13 cellular contexts compared by ENCODE assay signal in genomic region chr11:112322173-112322813, GRCh38.
A peak's percentile ranks its signal among the peaks of the same experiment; 100 is the strongest.
DNase-seq lines count a peak whose midpoint lies in the region; ATAC-seq, FAIRE-seq and TF ChIP-seq lines count a peak whose summit lies in the region.
"Had no signal": no experiment of that assay in that cellular context is flagged by ENCODE, and none has a peak within 500 bp of the region (broad histone marks: within the 10 kb centered on the region; RNA-seq: fewer than 3 reads in every experiment).

No MANE protein-coding gene starts in this region.

- peak overlapping the region in 1 of 2 experiments; percentile 17; a peak in 1 of 4 replicates for H4K8ac ChIP-seq in IMR-90 (ENCODE audit: low read depth in 2 of 2, low read length in 2 of 2)

- H4K91ac ChIP-seq in IMR-90 (ENCODE audit: insufficient read depth, low read depth, low read length): 0 out of 2 replicates have a peak overlapping the region, but pooled peaks have one; percentile 18

- 0 out of 2 replicates have a peak overlapping the region, but pooled peaks have one; percentile 40 for H3K23ac ChIP-seq in IMR-90 (ENCODE audit: low read depth, low read length)

- 0 out of 3 replicates have a peak overlapping the region, but pooled peaks have one; percentile 29 for H2BK15ac ChIP-seq in IMR-90 (ENCODE audit: low read depth, low read length)

- no peak overlapping the region for H2BK5ac ChIP-seq in IMR-90 (ENCODE audit: low read depth, low read length, poor library complexity, severe bottlenecking)

- WGBS in A549 (ENCODE audit: missing lambda C conversion rate): 79% methylated on average over 9 of the region's 9 CpGs
- WGBS in IMR-90 (ENCODE audit: extremely low coverage in 2 of 2, insufficient read length in 1 of 2), 2 experiments: 80% methylated on average over 2 of the region's 9 CpGs; no CpG with 5 or more reads in 1 of the 2 experiments

- POLR2A ChIA-PET in A549 (lab: Yijun Ruan, JAX) (no interaction called here), IMR-90 (lab: Charles Lee; ENCODE audit: unreplicated experiment) (no interaction called here)

- H3K9me3 ChIP-seq in A549 (peaks cover 7% of the 10 kb centered on the region), IMR-90 (ENCODE audit: control insufficient read depth, insufficient read depth, low read length) (no peaks in the 10 kb centered on the region), astrocyte (ENCODE audit: insufficient read depth, low read depth, low read length) (no peaks in the 10 kb centered on the region), lower lobe of right lung (no peaks in the 10 kb centered on the region)
- H3K9me3 ChIP-seq: vagina had no signal

- intact Hi-C loops in IMR-90 (cut with micrococcal nuclease) (no loop called here), lower lobe of right lung (cut with DNase I) (no loop called here)

- peaks cover 2% of the 10 kb centered on the region for H3K4me1 Mint-ChIP-seq in astrocyte (ENCODE audit: low read depth, unreplicated experiment)

- H4K20me1 ChIP-seq in IMR-90 (ENCODE audit: insufficient read depth, low read length) (no peaks in the 10 kb centered on the region), astrocyte (ENCODE audit: insufficient read depth, low read length) (no peaks in the 10 kb centered on the region)

- H3K18ac ChIP-seq in IMR-90 (ENCODE audit: low read depth, low read length): 0 out of 2 replicates have a peak overlapping the region, but pooled peaks have one; percentile 0

- in situ Hi-C loops in IMR-90 (cut with MboI; ENCODE audit: low sequenced_read_pairs): loop anchor here (5.0 kb wide), 1 partner anchor 40 kb away; no protein-coding TSS in a partner anchor

- no peaks in the 10 kb centered on the region for H3K79me2 ChIP-seq in astrocyte (ENCODE audit: insufficient read depth, low read length)

- no peak for DNase-seq in A549 (ENCODE audit: low read depth in 1 of 2, low spot score in 1 of 2)
- no peak for DNase-seq in IMR-90
- no peak for DNase-seq in astrocyte (ENCODE audit: low read depth)
- DNase-seq in lower lobe of right lung: no peak
- DNase-seq in GM03348 (ENCODE audit: low spot score): no peak
- DNase-seq in GF-D8 (lab: John Stamatoyannopoulos, UW): no peak
- DNase-seq: activated naive CD4-positive, alpha-beta T cell treated with anti-CD3 and anti-CD28 coated beads, Interleukin-2, amount 50 U/mL, for 16 hours had no signal

- H3K9ac ChIP-seq in IMR-90 (ENCODE audit: low read depth, low read length) (no peak overlapping the region), astrocyte (ENCODE audit: low read length) (no peak overlapping the region)

- peaks cover 2% of the 10 kb centered on the region for H3K36me3 Mint-ChIP-seq in astrocyte (ENCODE audit: low read depth, unreplicated experiment)

- H3K4me1 ChIP-seq in A549 (peaks cover 30% of the 10 kb centered on the region), IMR-90 (ENCODE audit: control insufficient read depth, insufficient read depth, low read length) (peaks cover 18% of the 10 kb centered on the region), astrocyte (ENCODE audit: insufficient read depth, low read length) (peaks cover 34% of the 10 kb centered on the region), lower lobe of right lung (peaks cover 26% of the 10 kb centered on the region)

- no peaks in the 10 kb centered on the region for H3K27me3 ChIP-seq in IMR-90 (ENCODE audit: control insufficient read depth, insufficient read depth, low read length)
- H3K27me3 ChIP-seq in astrocyte (ENCODE audit: insufficient read depth, low read length): no peaks in the 10 kb centered on the region
- H3K27me3 ChIP-seq in lower lobe of right lung (ENCODE audit: low read depth): no peaks in the 10 kb centered on the region
- H3K27me3 ChIP-seq: brain microvascular endothelial cell, vagina had no signal

- FAIRE-seq in A549 (lab: Jason Lieb, UNC) (no peak), astrocyte (lab: Jason Lieb, UNC) (no peak)
- FAIRE-seq: GM12878 had no signal

- H3K4me3 ChIP-seq in A549 (no peak overlapping the region), IMR-90 (ENCODE audit: insufficient read depth, low read depth, low read length) (no peak overlapping the region), astrocyte (ENCODE audit: insufficient read depth, low read depth, low read length) (no peak overlapping the region), lower lobe of right lung (no peak overlapping the region)
- H3K4me3 ChIP-seq: GM12878, vagina had no signal

- no peak for TF ChIP-seq RAD21 in A549 (conservative IDR thresholded peaks at IDR 0.05 in 1 of 2, IDR thresholded peaks at IDR 0.05 in 1 of 2)
- TF ChIP-seq RAD21 in IMR-90 (IDR thresholded peaks at IDR 0.05; ENCODE audit: low read length): no peak

- no peaks in the 10 kb centered on the region for H3K79me1 ChIP-seq in IMR-90 (ENCODE audit: low read depth in 1 of 2, low read length in 2 of 2)

- CTCF ChIA-PET in A549 (lab: Yijun Ruan, JAX): no interaction called here
- CTCF ChIA-PET in IMR-90 (lab: Yijun Ruan, JAX): no interaction called here

- H3K4me2 ChIP-seq in A549 (peak overlapping the region; percentile 55), IMR-90 (ENCODE audit: low read depth, low read length) (no peak overlapping the region), astrocyte (ENCODE audit: low read length) (peak overlapping the region; percentile 8)

- peaks cover 7% of the 10 kb centered on the region for H3K9me3 Mint-ChIP-seq in astrocyte (ENCODE audit: unreplicated experiment)

- ATAC-seq in A549: no peak
- no peak for ATAC-seq in IMR-90 (ENCODE audit: low read depth)
- no peak for ATAC-seq in lower lobe of right lung
- no peak for ATAC-seq in SK-N-SH treated with all-trans-retinoic acid at 6 μM for 48 hours
- no peak for ATAC-seq in HG03565 (IDR thresholded peaks at IDR 0.05; ENCODE audit: unreplicated experiment)
- ATAC-seq: GM12878 had no signal

- H4K5ac ChIP-seq in IMR-90 (ENCODE audit: low read depth, low read length): no peak overlapping the region

- TF ChIP-seq CTCF in A549 (IDR thresholded peaks at IDR 0.05): no peak
- no peak for TF ChIP-seq CTCF in IMR-90 (conservative IDR thresholded peaks at IDR 0.05; ENCODE audit: low read depth, low read length)
- no peak for TF ChIP-seq CTCF in astrocyte (IDR thresholded peaks at IDR 0.05; ENCODE audit: insufficient read depth, low read depth, low read length)
- TF ChIP-seq CTCF in lower lobe of right lung (IDR thresholded peaks at IDR 0.05): no peak

- dilution Hi-C loops in IMR-90 (cut with HindIII; ENCODE audit: low sequenced_read_pairs, unreplicated experiment): no loop called here

- peak overlapping the region; percentile 27; the same call in 1 of the 2 replicates for H2AK5ac ChIP-seq in IMR-90 (ENCODE audit: low read depth, low read length)

- H3K9me1 ChIP-seq in IMR-90 (ENCODE audit: insufficient read depth, low read length): peaks cover 7% of the 10 kb centered on the region; the same call in 1 of the 2 replicates

- H3K27me3 Mint-ChIP-seq in astrocyte (ENCODE audit: low read depth, unreplicated experiment): peaks cover 8% of the 10 kb centered on the region
- H3K27me3 Mint-ChIP-seq: dendritic cell treated with granulocyte-macrophage colony-stimulating factor and Interleukin-4, amounts not matched to agents 40 ng/mL and 50 ng/mL, for 4 days had no signal

- TF ChIP-seq EP300 in A549 (IDR thresholded peaks at IDR 0.05): no peak

- no peaks in the 10 kb centered on the region for H3K36me3 ChIP-seq in IMR-90 (ENCODE audit: control insufficient read depth, insufficient read depth, low read length)
- no peaks in the 10 kb centered on the region for H3K36me3 ChIP-seq in astrocyte (ENCODE audit: insufficient read depth, low read length)
- H3K36me3 ChIP-seq in lower lobe of right lung: no peaks in the 10 kb centered on the region
- H3K36me3 ChIP-seq: brain microvascular endothelial cell, vagina had no signal

- H2AK9ac ChIP-seq in IMR-90 (replicated peaks; ENCODE audit: low read depth, low read length, poor library complexity): peak overlapping the region; percentile 11

- H3K27ac ChIP-seq in A549: peak overlapping the region; percentile 38 to 61; a peak in 4 of 6 replicates
- H3K27ac ChIP-seq in IMR-90 (ENCODE audit: insufficient read depth, low read length): no peak overlapping the region
- H3K27ac ChIP-seq in astrocyte (ENCODE audit: low read depth, low read length): no peak overlapping the region
- peak overlapping the region; percentile 53 for H3K27ac ChIP-seq in lower lobe of right lung
- H3K27ac ChIP-seq: brain microvascular endothelial cell, vagina had no signal

- no peak overlapping the region for H3K27ac Mint-ChIP-seq in astrocyte (ENCODE audit: unreplicated experiment)
- H3K27ac Mint-ChIP-seq: dendritic cell treated with granulocyte-macrophage colony-stimulating factor and Interleukin-4, amounts not matched to agents 40 ng/mL and 50 ng/mL, for 4 days had no signal

- peak overlapping the region; percentile 59; the same call in 1 of the 2 replicates for H2BK20ac ChIP-seq in IMR-90 (ENCODE audit: low read depth, low read length)

- no peak overlapping the region for H3K4me3 Mint-ChIP-seq in astrocyte (ENCODE audit: unreplicated experiment)
- H3K4me3 Mint-ChIP-seq: dendritic cell treated with granulocyte-macrophage colony-stimulating factor and Interleukin-4, amounts not matched to agents 40 ng/mL and 50 ng/mL, for 4 days had no signal

- BruUV-seq in IMR-90 (replicated peaks; lab: Mats Ljungman, UMichigan): no TSS peak

- peak overlapping the region; percentile 51 for H3K4ac ChIP-seq in IMR-90 (ENCODE audit: low read depth, low read length)

- TF ChIP-seq POLR2A in A549 (IDR thresholded peaks at IDR 0.05; ENCODE audit: low read length) (no peak), IMR-90 (IDR thresholded peaks at IDR 0.05; ENCODE audit: low read depth, low read length) (no peak)

- peak overlapping the region; percentile 68 for H3K14ac ChIP-seq in IMR-90 (replicated peaks; ENCODE audit: low read depth, low read length)

- peak overlapping the region; percentile 53; the same call in 1 of the 2 replicates for H2BK120ac ChIP-seq in IMR-90 (ENCODE audit: low read depth, low read length)

- H2AFZ ChIP-seq in IMR-90 (replicated peaks; ENCODE audit: low read length, poor library complexity) (peak overlapping the region; percentile 23), astrocyte (ENCODE audit: low read depth, low read length) (no peak overlapping the region)

- H3K56ac ChIP-seq in IMR-90 (ENCODE audit: extremely low read depth, insufficient read depth, low read length): no peak overlapping the region

TF ChIP-seq in A549, 52 proteins besides CTCF, POLR2A, EP300 and RAD21 (continues in another document):
- no peak for TF ChIP-seq SMC3 (IDR thresholded peaks at IDR 0.05)
- TF ChIP-seq SREBF2 (IDR thresholded peaks at IDR 0.05): no peak
- no peak for TF ChIP-seq KDM5A (IDR thresholded peaks at IDR 0.05)
- TF ChIP-seq NFE2L2 (conservative IDR thresholded peaks at IDR 0.05; ENCODE audit: low read length): no peak

TF ChIP-seq in IMR-90, 13 proteins besides CTCF, POLR2A, EP300 and RAD21 (continues in another document):
- TF ChIP-seq MAFK (IDR thresholded peaks at IDR 0.05; ENCODE audit: low read depth, low read length): no peak

TF ChIP-seq in SK-N-SH treated with all-trans-retinoic acid at 6 μM for 48 hours, 23 proteins besides CTCF, POLR2A, EP300 and RAD21 (continues in another document):
- TF ChIP-seq RARB (CRISPR knock-in tag; IDR thresholded peaks at IDR 0.05) (no peak), BACH2 (CRISPR knock-in tag; IDR thresholded peaks at IDR 0.05; ENCODE audit: borderline replicate concordance) (no peak), GLIS3 (CRISPR knock-in tag; IDR thresholded peaks at IDR 0.05) (no peak), ISL1 (CRISPR knock-in tag; IDR thresholded peaks at IDR 0.05) (no peak), ARNTL (CRISPR knock-in tag; IDR thresholded peaks at IDR 0.05; ENCODE audit: borderline replicate concordance, low read depth) (no peak), OSR1 (CRISPR knock-in tag; IDR thresholded peaks at IDR 0.05) (no peak)

Comparison
In these comparisons a context has a peak if more than half of its experiments do, and no peak if none do; other contexts are left out.
1. H3K27ac ChIP-seq: peak in A549 (2 of 2) and lower lobe of right lung (single experiment); none in IMR-90 (single experiment) and astrocyte (single experiment).